18 cellular contexts compared by ENCODE assay signal in the genomic region with DNA sequence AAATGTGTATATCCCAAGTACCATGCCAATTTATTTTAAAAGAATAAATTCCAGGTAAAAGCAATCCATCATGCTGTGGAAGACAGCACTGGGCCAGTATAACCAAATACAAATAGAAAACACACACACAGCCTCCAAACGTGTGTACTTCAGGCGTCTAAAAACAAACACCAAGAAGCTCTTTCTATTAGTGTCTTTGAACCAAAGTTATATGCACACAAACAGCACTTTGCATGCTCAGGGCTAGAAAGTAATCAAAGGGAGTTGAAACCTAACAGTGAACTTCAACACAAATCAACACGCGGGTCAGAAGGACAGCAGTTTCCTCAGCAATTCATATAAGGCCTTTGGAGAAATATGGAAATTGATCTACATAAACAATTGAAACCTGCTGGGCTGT. TPM values are rescaled to one million over a fixed set of nuclear protein-coding genes. Genes with fewer than 3 reads are reported as not detected.
"Had no signal": no experiment of that assay in that cellular context is flagged by ENCODE, and none has a peak within 500 bp of the region (broad histone marks: within the 10 kb centered on the region; RNA-seq: fewer than 3 reads in every experiment).

No MANE protein-coding gene starts in this region.

- H3K4me1 ChIP-seq: psoas muscle had no signal

- ATAC-seq: activated CD8-positive, alpha-beta memory T cell treated with anti-CD3 and anti-CD28 coated beads, Interleukin-2, amount 10 ng/mL, durations not matched to agents 7 days and 5 days; gastrocnemius medialis; lower lobe of right lung; mucosa of descending colon; natural killer cell; psoas muscle; stimulated activated naive CD8-positive, alpha-beta T cell treated with anti-CD3 and anti-CD28 coated beads, Interleukin-15, Interleukin-2, amounts not matched to agents 100 U/mL and 50 U/mL, for 24 hours; T-helper 17 cell had no signal

- DNase-seq: activated CD4-positive, alpha-beta T cell treated with anti-CD3 and anti-CD28 coated beads, Interleukin-2, amount 50 U/mL, for 4 hours; activated CD8-positive, alpha-beta memory T cell treated with anti-CD3 and anti-CD28 coated beads, Interleukin-2, amount 10 ng/mL, durations not matched to agents 7 days and 5 days; activated gamma-delta T cell; activated T-cell treated with anti-CD3 and anti-CD28 coated beads, Interleukin-2, amount 50 U/mL, for 48 hours; anterior cingulate cortex; effector CD8-positive, alpha-beta T cell; gastrocnemius medialis; lower lobe of right lung; mucosa of descending colon; natural killer cell; occipital lobe; psoas muscle; stimulated activated CD4-positive, alpha-beta T cell treated with anti-CD3 and anti-CD28 coated beads, Interleukin-4, amount 100 ng/mL, for 1 hour; stimulated activated CD8-positive, alpha-beta memory T cell treated with anti-CD3 and anti-CD28 coated beads, Interleukin-4, amount 100 ng/mL, for 48 hours; stimulated activated naive CD8-positive, alpha-beta T cell treated with anti-CD3 and anti-CD28 coated beads, Interleukin-15, Interleukin-2, amounts not matched to agents 100 U/mL and 50 U/mL, for 24 hours; T-helper 17 cell had no signal

- H3K27ac ChIP-seq: gastrocnemius medialis, lower lobe of right lung, psoas muscle had no signal

- H3K36me3 ChIP-seq: gastrocnemius medialis, lower lobe of right lung had no signal

- H3K9me3 ChIP-seq: gastrocnemius medialis, lower lobe of right lung, mucosa of descending colon, psoas muscle had no signal

- H3K4me3 ChIP-seq: gastrocnemius medialis, lower lobe of right lung, mucosa of descending colon, psoas muscle had no signal

- FAIRE-seq: TTC549, urothelium cell line had no signal

- H3K27me3 ChIP-seq: gastrocnemius medialis had no signal

RNA-seq across cellular contexts. Expression of gene GASK1B, which starts 15.4 kb away (rescaled TPM):
- total RNA-seq: activated CD8-positive, alpha-beta memory T cell treated with anti-CD3 and anti-CD28 coated beads, Interleukin-2, amount 10 ng/mL, durations not matched to agents 7 days and 5 days had no signal

RNA-seq across cellular contexts. Expression of gene TMEM144, which starts 52.9 kb away (rescaled TPM):
- total RNA-seq: activated CD8-positive, alpha-beta memory T cell treated with anti-CD3 and anti-CD28 coated beads, Interleukin-2, amount 10 ng/mL, durations not matched to agents 7 days and 5 days had no signal
